In genomic region chrX:13898084-13898483, GRCh38 we compare ENCODE assay signal across 8 cellular contexts.
DNase-seq lines count a peak whose midpoint lies in the region; ATAC-seq, FAIRE-seq and TF ChIP-seq lines count a peak whose summit lies in the region.

No MANE protein-coding gene starts in this region.

- H3K9me3 ChIP-seq in adipocyte (ENCODE audit: control insufficient read depth, low read length), result no peaks in the 10 kb centered on the region

- H3K27me3 ChIP-seq in adipocyte (replicated peaks; ENCODE audit: control insufficient read depth, insufficient read depth, low read length), result peaks cover 3% of the 10 kb centered on the region

- CTCF ChIA-PET in RWPE1 (lab: Yijun Ruan, JAX), result no interaction called here

- H3K4me3 Mint-ChIP-seq in nephron, result no peak overlapping the region

- peak overlapping the region; percentile 4 to 42 (median 16) for H3K27ac Mint-ChIP-seq in nephron

- no peak overlapping the region for H3K4me3 ChIP-seq in adipocyte (ENCODE audit: low read length)

- H3K36me3 ChIP-seq in adipocyte (ENCODE audit: control insufficient read depth, insufficient read depth, low read length, severe bottlenecking), result no peaks in the 10 kb centered on the region

- peaks cover 6% of the 10 kb centered on the region for H3K9me3 Mint-ChIP-seq in nephron

- H3K27ac ChIP-seq in RWPE1, result no peak overlapping the region

- H3K9ac ChIP-seq in adipocyte (ENCODE audit: low read length), result no peak overlapping the region

- DNase-seq in GM18507 (ENCODE audit: extremely low spot score, insufficient read length, low read depth) (no peak), adipocyte (ENCODE audit: low read depth) (peak; percentile 23), GDM1 (lab: John Stamatoyannopoulos, UW) (no peak), RWPE1 (ENCODE audit: low spot score) (no peak), SKM-1 (lab: John Stamatoyannopoulos, UW; ENCODE audit: unreplicated experiment) (no peak), GM19240 (ENCODE audit: insufficient read length, low spot score) (no peak)

- no peaks in the 10 kb centered on the region for H3K36me3 Mint-ChIP-seq in nephron (ENCODE audit: low read depth)

- TF ChIP-seq CTCF in nephron (IDR thresholded peaks at IDR 0.05; ENCODE audit: unreplicated experiment in 3 of 3), result no peak
- TF ChIP-seq CTCF in RWPE1 (conservative IDR thresholded peaks at IDR 0.05; ENCODE audit: low read depth), result no peak

- H3K4me1 ChIP-seq in adipocyte (ENCODE audit: control insufficient read depth, insufficient read depth, low read length), result peaks cover 30% of the 10 kb centered on the region

- ATAC-seq in HG02981 (IDR thresholded peaks at IDR 0.05; ENCODE audit: unreplicated experiment), result peak; percentile 50

- peaks cover 21% of the 10 kb centered on the region for H3K4me1 Mint-ChIP-seq in nephron

- FAIRE-seq in GM18507 (lab: Jason Lieb, UNC), result peak; percentile 81

- POLR2A ChIA-PET in RWPE1 (lab: Yijun Ruan, JAX; ENCODE audit: low non-redundant PET), result no interaction called here

- H3K27me3 Mint-ChIP-seq in nephron (ENCODE audit: low read depth), result no peaks in the 10 kb centered on the region
